In the genomic region with DNA sequence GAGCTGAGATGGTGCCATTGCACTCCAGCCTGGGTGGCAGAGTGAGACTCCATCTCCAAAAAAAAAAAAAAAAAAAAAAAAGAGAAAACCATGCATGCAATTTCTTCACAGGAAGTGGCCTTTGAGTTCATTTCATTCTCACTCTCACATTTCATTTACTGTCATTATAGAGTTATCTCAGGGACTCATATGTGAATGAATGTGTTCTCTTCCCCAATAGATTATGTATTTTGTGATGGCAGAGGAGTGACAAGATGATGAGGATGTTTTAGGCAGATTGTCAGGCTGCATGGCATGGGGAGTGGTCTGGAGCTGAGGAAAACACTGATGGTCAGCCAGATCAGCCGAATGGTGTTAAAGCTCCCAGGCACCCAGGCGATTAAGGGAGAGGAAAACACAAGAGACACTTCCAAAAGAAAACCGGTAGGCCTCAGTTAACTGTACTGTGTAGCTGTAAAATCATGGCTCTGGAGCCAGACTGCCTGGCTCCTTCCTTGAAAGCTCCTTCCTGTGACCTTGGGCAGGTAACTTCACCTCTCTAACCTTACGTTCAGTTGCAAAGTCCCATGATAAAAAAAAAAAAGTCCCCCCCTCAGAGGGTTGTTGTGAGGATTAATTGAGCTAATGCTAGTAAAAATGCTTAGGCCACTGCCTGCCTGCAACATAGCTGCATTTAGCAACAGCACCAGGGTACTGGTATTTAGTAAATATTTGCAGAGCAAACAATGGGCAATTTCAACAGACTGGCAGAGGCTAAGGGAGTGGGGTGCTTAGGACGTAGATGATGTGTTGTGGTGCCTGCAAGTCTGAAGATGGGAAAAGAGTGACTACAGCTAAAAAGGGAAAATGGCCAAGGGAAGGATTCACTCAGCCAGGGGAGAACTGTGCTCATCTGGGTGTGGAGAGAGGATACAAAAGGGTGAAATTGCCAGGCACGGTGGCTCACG, we compare ENCODE assay signal across 1 cellular context.
TF ChIP-seq lines count a peak whose summit lies in the region.

No MANE protein-coding gene starts in this region.

TF ChIP-seq in HepG2, 621 proteins besides CTCF, POLR2A, EP300 and RAD21 (continued from another document and continues in another):
- TF ChIP-seq, protein P1, sequence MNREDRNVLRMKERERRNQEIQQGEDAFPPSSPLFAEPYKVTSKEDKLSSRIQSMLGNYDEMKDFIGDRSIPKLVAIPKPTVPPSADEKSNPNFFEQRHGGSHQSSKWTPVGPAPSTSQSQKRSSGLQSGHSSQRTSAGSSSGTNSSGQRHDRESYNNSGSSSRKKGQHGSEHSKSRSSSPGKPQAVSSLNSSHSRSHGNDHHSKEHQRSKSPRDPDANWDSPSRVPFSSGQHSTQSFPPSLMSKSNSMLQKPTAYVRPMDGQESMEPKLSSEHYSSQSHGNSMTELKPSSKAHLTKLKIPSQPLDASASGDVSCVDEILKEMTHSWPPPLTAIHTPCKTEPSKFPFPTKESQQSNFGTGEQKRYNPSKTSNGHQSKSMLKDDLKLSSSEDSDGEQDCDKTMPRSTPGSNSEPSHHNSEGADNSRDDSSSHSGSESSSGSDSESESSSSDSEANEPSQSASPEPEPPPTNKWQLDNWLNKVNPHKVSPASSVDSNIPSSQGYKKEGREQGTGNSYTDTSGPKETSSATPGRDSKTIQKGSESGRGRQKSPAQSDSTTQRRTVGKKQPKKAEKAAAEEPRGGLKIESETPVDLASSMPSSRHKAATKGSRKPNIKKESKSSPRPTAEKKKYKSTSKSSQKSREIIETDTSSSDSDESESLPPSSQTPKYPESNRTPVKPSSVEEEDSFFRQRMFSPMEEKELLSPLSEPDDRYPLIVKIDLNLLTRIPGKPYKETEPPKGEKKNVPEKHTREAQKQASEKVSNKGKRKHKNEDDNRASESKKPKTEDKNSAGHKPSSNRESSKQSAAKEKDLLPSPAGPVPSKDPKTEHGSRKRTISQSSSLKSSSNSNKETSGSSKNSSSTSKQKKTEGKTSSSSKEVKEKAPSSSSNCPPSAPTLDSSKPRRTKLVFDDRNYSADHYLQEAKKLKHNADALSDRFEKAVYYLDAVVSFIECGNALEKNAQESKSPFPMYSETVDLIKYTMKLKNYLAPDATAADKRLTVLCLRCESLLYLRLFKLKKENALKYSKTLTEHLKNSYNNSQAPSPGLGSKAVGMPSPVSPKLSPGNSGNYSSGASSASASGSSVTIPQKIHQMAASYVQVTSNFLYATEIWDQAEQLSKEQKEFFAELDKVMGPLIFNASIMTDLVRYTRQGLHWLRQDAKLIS (CRISPR knock-in tag; IDR thresholded peaks at IDR 0.05) = peak; percentile 37; the same call in 1 of the 2 replicates
- TF ChIP-seq YEATS2 (CRISPR knock-in tag; IDR thresholded peaks at IDR 0.05; ENCODE audit: borderline replicate concordance) (no peak), ZNF547 (CRISPR knock-in tag; IDR thresholded peaks at IDR 0.05) (0 out of 2 replicates have a peak, but pooled peaks have one; percentile 36), ZNF33B (CRISPR knock-in tag; IDR thresholded peaks at IDR 0.05) (0 out of 2 replicates have a peak, but pooled peaks have one; percentile 10), MAF1 (CRISPR knock-in tag; IDR thresholded peaks at IDR 0.05; ENCODE audit: borderline replicate concordance) (no peak), GATAD1 (CRISPR knock-in tag; IDR thresholded peaks at IDR 0.05) (peak; percentile 70; the same call in 1 of the 2 replicates), ZNF713 (CRISPR knock-in tag; IDR thresholded peaks at IDR 0.05) (no peak), ZZZ3 (CRISPR knock-in tag; IDR thresholded peaks at IDR 0.05; ENCODE audit: borderline replicate concordance) (no peak), KLF6 (CRISPR knock-in tag; IDR thresholded peaks at IDR 0.05) (peak; percentile 93), ZNF737 (CRISPR knock-in tag; IDR thresholded peaks at IDR 0.05; ENCODE audit: borderline replicate concordance) (no peak), MEIS2 (CRISPR knock-in tag; IDR thresholded peaks at IDR 0.05) (0 out of 2 replicates have a peak, but pooled peaks have one; percentile 60), KDM5B (CRISPR knock-in tag; IDR thresholded peaks at IDR 0.05; ENCODE audit: borderline replicate concordance) (no peak), ZNF672 (CRISPR knock-in tag; IDR thresholded peaks at IDR 0.05) (no peak), PTBP1 (IDR thresholded peaks at IDR 0.05; ENCODE audit: low read depth, low read length, poor library complexity, severe bottlenecking) (no peak), FOXA1 (IDR thresholded peaks at IDR 0.05) (peak; percentile 93), FOXA1 (CRISPR knock-in tag; IDR thresholded peaks at IDR 0.05) (peak; percentile 98)
- TF ChIP-seq, protein P2, sequence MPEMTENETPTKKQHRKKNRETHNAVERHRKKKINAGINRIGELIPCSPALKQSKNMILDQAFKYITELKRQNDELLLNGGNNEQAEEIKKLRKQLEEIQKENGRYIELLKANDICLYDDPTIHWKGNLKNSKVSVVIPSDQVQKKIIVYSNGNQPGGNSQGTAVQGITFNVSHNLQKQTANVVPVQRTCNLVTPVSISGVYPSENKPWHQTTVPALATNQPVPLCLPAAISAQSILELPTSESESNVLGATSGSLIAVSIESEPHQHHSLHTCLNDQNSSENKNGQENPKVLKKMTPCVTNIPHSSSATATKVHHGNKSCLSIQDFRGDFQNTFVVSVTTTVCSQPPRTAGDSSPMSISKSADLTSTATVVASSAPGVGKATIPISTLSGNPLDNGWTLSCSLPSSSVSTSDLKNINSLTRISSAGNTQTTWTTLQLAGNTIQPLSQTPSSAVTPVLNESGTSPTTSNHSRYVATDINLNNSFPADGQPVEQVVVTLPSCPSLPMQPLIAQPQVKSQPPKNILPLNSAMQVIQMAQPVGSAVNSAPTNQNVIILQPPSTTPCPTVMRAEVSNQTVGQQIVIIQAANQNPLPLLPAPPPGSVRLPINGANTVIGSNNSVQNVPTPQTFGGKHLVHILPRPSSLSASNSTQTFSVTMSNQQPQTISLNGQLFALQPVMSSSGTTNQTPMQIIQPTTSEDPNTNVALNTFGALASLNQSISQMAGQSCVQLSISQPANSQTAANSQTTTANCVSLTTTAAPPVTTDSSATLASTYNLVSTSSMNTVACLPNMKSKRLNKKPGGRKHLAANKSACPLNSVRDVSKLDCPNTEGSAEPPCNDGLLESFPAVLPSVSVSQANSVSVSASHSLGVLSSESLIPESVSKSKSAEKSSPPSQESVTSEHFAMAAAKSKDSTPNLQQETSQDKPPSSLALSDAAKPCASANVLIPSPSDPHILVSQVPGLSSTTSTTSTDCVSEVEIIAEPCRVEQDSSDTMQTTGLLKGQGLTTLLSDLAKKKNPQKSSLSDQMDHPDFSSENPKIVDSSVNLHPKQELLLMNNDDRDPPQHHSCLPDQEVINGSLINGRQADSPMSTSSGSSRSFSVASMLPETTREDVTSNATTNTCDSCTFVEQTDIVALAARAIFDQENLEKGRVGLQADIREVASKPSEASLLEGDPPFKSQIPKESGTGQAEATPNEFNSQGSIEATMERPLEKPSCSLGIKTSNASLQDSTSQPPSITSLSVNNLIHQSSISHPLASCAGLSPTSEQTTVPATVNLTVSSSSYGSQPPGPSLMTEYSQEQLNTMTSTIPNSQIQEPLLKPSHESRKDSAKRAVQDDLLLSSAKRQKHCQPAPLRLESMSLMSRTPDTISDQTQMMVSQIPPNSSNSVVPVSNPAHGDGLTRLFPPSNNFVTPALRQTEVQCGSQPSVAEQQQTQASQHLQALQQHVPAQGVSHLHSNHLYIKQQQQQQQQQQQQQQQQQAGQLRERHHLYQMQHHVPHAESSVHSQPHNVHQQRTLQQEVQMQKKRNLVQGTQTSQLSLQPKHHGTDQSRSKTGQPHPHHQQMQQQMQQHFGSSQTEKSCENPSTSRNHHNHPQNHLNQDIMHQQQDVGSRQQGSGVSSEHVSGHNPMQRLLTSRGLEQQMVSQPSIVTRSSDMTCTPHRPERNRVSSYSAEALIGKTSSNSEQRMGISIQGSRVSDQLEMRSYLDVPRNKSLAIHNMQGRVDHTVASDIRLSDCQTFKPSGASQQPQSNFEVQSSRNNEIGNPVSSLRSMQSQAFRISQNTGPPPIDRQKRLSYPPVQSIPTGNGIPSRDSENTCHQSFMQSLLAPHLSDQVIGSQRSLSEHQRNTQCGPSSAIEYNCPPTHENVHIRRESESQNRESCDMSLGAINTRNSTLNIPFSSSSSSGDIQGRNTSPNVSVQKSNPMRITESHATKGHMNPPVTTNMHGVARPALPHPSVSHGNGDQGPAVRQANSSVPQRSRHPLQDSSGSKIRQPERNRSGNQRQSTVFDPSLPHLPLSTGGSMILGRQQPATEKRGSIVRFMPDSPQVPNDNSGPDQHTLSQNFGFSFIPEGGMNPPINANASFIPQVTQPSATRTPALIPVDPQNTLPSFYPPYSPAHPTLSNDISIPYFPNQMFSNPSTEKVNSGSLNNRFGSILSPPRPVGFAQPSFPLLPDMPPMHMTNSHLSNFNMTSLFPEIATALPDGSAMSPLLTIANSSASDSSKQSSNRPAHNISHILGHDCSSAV (CRISPR knock-in tag; IDR thresholded peaks at IDR 0.05; ENCODE audit: borderline replicate concordance) = no peak
- TF ChIP-seq, protein P3, sequence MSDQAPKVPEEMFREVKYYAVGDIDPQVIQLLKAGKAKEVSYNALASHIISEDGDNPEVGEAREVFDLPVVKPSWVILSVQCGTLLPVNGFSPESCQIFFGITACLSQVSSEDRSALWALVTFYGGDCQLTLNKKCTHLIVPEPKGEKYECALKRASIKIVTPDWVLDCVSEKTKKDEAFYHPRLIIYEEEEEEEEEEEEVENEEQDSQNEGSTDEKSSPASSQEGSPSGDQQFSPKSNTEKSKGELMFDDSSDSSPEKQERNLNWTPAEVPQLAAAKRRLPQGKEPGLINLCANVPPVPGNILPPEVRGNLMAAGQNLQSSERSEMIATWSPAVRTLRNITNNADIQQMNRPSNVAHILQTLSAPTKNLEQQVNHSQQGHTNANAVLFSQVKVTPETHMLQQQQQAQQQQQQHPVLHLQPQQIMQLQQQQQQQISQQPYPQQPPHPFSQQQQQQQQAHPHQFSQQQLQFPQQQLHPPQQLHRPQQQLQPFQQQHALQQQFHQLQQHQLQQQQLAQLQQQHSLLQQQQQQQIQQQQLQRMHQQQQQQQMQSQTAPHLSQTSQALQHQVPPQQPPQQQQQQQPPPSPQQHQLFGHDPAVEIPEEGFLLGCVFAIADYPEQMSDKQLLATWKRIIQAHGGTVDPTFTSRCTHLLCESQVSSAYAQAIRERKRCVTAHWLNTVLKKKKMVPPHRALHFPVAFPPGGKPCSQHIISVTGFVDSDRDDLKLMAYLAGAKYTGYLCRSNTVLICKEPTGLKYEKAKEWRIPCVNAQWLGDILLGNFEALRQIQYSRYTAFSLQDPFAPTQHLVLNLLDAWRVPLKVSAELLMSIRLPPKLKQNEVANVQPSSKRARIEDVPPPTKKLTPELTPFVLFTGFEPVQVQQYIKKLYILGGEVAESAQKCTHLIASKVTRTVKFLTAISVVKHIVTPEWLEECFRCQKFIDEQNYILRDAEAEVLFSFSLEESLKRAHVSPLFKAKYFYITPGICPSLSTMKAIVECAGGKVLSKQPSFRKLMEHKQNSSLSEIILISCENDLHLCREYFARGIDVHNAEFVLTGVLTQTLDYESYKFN (CRISPR knock-in tag; conservative IDR thresholded peaks at IDR 0.05) = peak; percentile 93
- TF ChIP-seq, protein P4, sequence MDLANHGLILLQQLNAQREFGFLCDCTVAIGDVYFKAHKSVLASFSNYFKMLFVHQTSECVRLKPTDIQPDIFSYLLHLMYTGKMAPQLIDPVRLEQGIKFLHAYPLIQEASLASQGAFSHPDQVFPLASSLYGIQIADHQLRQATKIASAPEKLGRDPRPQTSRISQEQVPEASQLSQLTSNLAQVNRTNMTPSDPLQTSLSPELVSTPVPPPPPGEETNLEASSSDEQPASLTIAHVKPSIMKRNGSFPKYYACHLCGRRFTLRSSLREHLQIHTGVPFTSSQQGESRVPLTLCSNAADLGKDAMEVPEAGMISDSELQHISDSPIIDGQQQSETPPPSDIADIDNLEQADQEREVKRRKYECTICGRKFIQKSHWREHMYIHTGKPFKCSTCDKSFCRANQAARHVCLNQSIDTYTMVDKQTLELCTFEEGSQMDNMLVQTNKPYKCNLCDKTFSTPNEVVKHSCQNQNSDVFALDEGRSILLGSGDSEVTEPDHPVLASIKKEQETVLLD (CRISPR knock-in tag; IDR thresholded peaks at IDR 0.05; ENCODE audit: low read depth) = no peak
- TF ChIP-seq, protein P5, sequence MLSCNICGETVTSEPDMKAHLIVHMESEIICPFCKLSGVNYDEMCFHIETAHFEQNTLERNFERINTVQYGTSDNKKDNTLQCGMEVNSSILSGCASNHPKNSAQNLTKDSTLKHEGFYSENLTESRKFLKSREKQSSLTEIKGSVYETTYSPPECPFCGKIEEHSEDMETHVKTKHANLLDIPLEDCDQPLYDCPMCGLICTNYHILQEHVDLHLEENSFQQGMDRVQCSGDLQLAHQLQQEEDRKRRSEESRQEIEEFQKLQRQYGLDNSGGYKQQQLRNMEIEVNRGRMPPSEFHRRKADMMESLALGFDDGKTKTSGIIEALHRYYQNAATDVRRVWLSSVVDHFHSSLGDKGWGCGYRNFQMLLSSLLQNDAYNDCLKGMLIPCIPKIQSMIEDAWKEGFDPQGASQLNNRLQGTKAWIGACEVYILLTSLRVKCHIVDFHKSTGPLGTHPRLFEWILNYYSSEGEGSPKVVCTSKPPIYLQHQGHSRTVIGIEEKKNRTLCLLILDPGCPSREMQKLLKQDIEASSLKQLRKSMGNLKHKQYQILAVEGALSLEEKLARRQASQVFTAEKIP (CRISPR knock-in tag; IDR thresholded peaks at IDR 0.05; ENCODE audit: borderline replicate concordance) = no peak
- TF ChIP-seq, protein P6, sequence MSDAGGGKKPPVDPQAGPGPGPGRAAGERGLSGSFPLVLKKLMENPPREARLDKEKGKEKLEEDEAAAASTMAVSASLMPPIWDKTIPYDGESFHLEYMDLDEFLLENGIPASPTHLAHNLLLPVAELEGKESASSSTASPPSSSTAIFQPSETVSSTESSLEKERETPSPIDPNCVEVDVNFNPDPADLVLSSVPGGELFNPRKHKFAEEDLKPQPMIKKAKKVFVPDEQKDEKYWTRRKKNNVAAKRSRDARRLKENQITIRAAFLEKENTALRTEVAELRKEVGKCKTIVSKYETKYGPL (CRISPR knock-in tag; IDR thresholded peaks at IDR 0.05) = no peak
- TF ChIP-seq, protein P7, sequence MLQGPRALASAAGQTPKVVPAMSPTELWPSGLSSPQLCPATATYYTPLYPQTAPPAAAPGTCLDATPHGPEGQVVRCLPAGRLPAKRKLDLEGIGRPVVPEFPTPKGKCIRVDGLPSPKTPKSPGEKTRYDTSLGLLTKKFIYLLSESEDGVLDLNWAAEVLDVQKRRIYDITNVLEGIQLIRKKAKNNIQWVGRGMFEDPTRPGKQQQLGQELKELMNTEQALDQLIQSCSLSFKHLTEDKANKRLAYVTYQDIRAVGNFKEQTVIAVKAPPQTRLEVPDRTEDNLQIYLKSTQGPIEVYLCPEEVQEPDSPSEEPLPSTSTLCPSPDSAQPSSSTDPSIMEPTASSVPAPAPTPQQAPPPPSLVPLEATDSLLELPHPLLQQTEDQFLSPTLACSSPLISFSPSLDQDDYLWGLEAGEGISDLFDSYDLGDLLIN (CRISPR knock-in tag; IDR thresholded peaks at IDR 0.05; ENCODE audit: borderline replicate concordance) = no peak
- TF ChIP-seq, protein P8, sequence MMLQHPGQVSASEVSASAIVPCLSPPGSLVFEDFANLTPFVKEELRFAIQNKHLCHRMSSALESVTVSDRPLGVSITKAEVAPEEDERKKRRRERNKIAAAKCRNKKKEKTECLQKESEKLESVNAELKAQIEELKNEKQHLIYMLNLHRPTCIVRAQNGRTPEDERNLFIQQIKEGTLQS (CRISPR knock-in tag; IDR thresholded peaks at IDR 0.05) = peak; percentile 51; the same call in 1 of the 2 replicates
- TF ChIP-seq, protein P9, sequence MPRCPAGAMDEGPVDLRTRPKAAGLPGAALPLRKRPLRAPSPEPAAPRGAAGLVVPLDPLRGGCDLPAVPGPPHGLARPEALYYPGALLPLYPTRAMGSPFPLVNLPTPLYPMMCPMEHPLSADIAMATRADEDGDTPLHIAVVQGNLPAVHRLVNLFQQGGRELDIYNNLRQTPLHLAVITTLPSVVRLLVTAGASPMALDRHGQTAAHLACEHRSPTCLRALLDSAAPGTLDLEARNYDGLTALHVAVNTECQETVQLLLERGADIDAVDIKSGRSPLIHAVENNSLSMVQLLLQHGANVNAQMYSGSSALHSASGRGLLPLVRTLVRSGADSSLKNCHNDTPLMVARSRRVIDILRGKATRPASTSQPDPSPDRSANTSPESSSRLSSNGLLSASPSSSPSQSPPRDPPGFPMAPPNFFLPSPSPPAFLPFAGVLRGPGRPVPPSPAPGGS (CRISPR knock-in tag; IDR thresholded peaks at IDR 0.05) = no peak
